8 cellular contexts compared by ENCODE assay signal in genomic region chr3:46948830-46949671, GRCh38. TPM values are rescaled to one million over a fixed set of nuclear protein-coding genes. Genes with fewer than 3 reads are reported as not detected.
DNase-seq lines count a peak whose midpoint lies in the region; ATAC-seq and TF ChIP-seq lines count a peak whose summit lies in the region.

No MANE protein-coding gene starts in this region.

- H3K27me3 ChIP-seq in BLaER1 (no peaks in the 10 kb centered on the region), spleen (replicated peaks in 1 of 7) (no peaks in the 10 kb centered on the region)

- H3K4me1 ChIP-seq in BLaER1 (peaks cover 89% of the 10 kb centered on the region), spleen (peaks cover 70 to 100% (median 94%) of the 10 kb centered on the region in 6 donors)

- intact Hi-C loops in spleen (cut with DNase I; ENCODE audit: low total_unique reads) = no loop called here

- no peak for TF ChIP-seq POLR2A in spleen (IDR thresholded peaks at IDR 0.05)

- H3K9ac ChIP-seq in BLaER1 = peak overlapping the region; percentile 42

- H3K27ac ChIP-seq in BLaER1 (peak overlapping the region; percentile 82), spleen (peak overlapping the region; percentile 60 to 91 (median 80))

- DNase-seq in OCI-M1 (lab: John Stamatoyannopoulos, UW) = peak; percentile 49
- peak; percentile 64 for DNase-seq in fibroblast of villous mesenchyme (ENCODE audit: low read depth)
- peak; percentile 87 for DNase-seq in spleen
- DNase-seq in omental fat pad (ENCODE audit: low spot score) = no peak
- DNase-seq in NCI-H1105 treated with DMSO at 0.1 percent for 48 hours (lab: John Stamatoyannopoulos, UW) = no peak
- DNase-seq in GDM1 (lab: John Stamatoyannopoulos, UW) = no peak

- ATAC-seq in GM19397 (IDR thresholded peaks at IDR 0.05; ENCODE audit: unreplicated experiment) (peak; percentile 56), omental fat pad (ENCODE audit: low FRiP score) (no peak)

- H4K20me1 ChIP-seq in BLaER1 = peaks cover 96% of the 10 kb centered on the region

- H3K36me3 ChIP-seq in BLaER1 (peaks cover 52% of the 10 kb centered on the region), spleen (peaks cover 0 to 6% (median 0%) of the 10 kb centered on the region in 6 donors)

- peak overlapping the region; percentile 86 for H3K4me2 ChIP-seq in BLaER1

- 19 to 39% (median 28%) methylated on average over 6 of the region's 6 CpGs for WGBS in spleen, 5 donors

- TF ChIP-seq CTCF in fibroblast of villous mesenchyme (IDR thresholded peaks at IDR 0.05; ENCODE audit: insufficient read depth, low read depth, low read length) (no peak), spleen (IDR thresholded peaks at IDR 0.05 in 8 of 11, conservative IDR thresholded peaks at IDR 0.05 in 3 of 11) (no peak), omental fat pad (IDR thresholded peaks at IDR 0.05) (no peak)

- H3K9me3 ChIP-seq in BLaER1 = peaks cover 10% of the 10 kb centered on the region; the same call in 1 of the 2 replicates
- no peaks in the 10 kb centered on the region for H3K9me3 ChIP-seq in spleen

- H3K4me3 ChIP-seq in BLaER1 (no peak overlapping the region), fibroblast of villous mesenchyme (ENCODE audit: low read depth, low read length) (no peak overlapping the region), spleen (peak overlapping the region in 1 of 8 donors; percentile 35)

RNA-seq across cellular contexts. Expression of gene CCDC12, which starts 27.5 kb away (rescaled TPM):
- total RNA-seq in fibroblast of villous mesenchyme = 18.6 and 25.4 TPM in 2 replicates
- 10 to 100 TPM; 36.5 to 71.4 (median 54.7) TPM for total RNA-seq in spleen
- polyA plus RNA-seq in spleen = 100 to 1,000 TPM in 2 of 3 donors, 10 to 100 TPM in 1; 93.5 to 124 (median 105) TPM
- total RNA-seq in omental fat pad = 10 to 100 TPM; 30.8 to 61.5 (median 45.4) TPM

RNA-seq across cellular contexts. Expression of gene NBEAL2, which starts 30.4 kb away (rescaled TPM):
- total RNA-seq in fibroblast of villous mesenchyme (3.5 and 5.5 TPM in 2 replicates), spleen (100 to 1,000 TPM; 101 to 271 (median 162) TPM), omental fat pad (100 to 1,000 TPM in 1 of 4 donors, 10 to 100 TPM in 3; 17.4 to 113 (median 33.6) TPM)
- 100 to 1,000 TPM in 2 of 3 donors, 10 to 100 TPM in 1; 44.0 to 126 (median 119) TPM for polyA plus RNA-seq in spleen

Comparison
In these comparisons a context has a peak if more than half of its experiments do, and no peak if none do; other contexts are left out.
1. DNase-seq: peak in OCI-M1 (single experiment), fibroblast of villous mesenchyme (single experiment) and spleen (single experiment); none in omental fat pad (single experiment), NCI-H1105 treated with DMSO at 0.1 percent for 48 hours (single experiment) and GDM1 (single experiment).